In the genomic region with DNA sequence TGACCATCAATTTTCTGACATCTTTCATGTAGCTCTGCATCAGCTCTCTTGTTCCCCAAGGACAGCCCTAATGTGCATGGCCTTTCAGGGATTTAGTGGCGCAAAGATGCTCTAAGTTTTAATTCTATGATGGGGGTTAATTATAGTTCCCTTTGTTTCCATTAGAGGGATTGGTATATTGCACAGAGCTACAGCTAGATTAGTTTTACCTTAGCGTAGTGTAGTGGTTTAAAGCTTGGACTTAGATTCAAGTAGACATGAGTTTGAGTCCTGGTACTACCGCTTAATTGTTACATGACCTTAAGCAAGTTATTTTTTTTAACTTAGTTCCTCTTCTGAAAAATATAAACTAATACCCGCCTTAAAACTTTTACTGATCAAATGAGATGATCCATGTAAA, we compare ENCODE assay signal across 1 cellular context.
TF ChIP-seq lines count a peak whose summit lies in the region.

No MANE protein-coding gene starts in this region.

TF ChIP-seq in K562, 482 proteins besides CTCF, POLR2A, EP300 and RAD21 (continued from another document):
- TF ChIP-seq, protein P1, sequence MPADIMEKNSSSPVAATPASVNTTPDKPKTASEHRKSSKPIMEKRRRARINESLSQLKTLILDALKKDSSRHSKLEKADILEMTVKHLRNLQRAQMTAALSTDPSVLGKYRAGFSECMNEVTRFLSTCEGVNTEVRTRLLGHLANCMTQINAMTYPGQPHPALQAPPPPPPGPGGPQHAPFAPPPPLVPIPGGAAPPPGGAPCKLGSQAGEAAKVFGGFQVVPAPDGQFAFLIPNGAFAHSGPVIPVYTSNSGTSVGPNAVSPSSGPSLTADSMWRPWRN (IDR thresholded peaks at IDR 0.05; ENCODE audit: low read depth): no peak
- TF ChIP-seq, protein P2, sequence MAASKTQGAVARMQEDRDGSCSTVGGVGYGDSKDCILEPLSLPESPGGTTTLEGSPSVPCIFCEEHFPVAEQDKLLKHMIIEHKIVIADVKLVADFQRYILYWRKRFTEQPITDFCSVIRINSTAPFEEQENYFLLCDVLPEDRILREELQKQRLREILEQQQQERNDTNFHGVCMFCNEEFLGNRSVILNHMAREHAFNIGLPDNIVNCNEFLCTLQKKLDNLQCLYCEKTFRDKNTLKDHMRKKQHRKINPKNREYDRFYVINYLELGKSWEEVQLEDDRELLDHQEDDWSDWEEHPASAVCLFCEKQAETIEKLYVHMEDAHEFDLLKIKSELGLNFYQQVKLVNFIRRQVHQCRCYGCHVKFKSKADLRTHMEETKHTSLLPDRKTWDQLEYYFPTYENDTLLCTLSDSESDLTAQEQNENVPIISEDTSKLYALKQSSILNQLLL (CRISPR knock-in tag; IDR thresholded peaks at IDR 0.05; ENCODE audit: borderline replicate concordance): no peak
- TF ChIP-seq ZNF76 (CRISPR knock-in tag; IDR thresholded peaks at IDR 0.05; ENCODE audit: borderline replicate concordance) (no peak), GTF2F1 (IDR thresholded peaks at IDR 0.05; ENCODE audit: low read depth, low read length) (no peak), CSDE1 (IDR thresholded peaks at IDR 0.05) (no peak), MTA1 (IDR thresholded peaks at IDR 0.05; ENCODE audit: borderline replicate concordance) (no peak), POLR2H (tag; IDR thresholded peaks at IDR 0.05; ENCODE audit: low read depth) (peak; percentile 46; the same call in 1 of the 2 replicates), ZNF232 (CRISPR knock-in tag; IDR thresholded peaks at IDR 0.05) (no peak), ZBTB17 (CRISPR knock-in tag; IDR thresholded peaks at IDR 0.05) (no peak), ZNF583 (CRISPR knock-in tag; IDR thresholded peaks at IDR 0.05) (no peak), NR1H2 (CRISPR knock-in tag; IDR thresholded peaks at IDR 0.05) (no peak), NR4A1 (CRISPR knock-in tag; IDR thresholded peaks at IDR 0.05) (no peak), NR4A1 (tag; IDR thresholded peaks at IDR 0.05) (no peak), TEAD1 (CRISPR knock-in tag; IDR thresholded peaks at IDR 0.05) (no peak)
- TF ChIP-seq, protein P3, sequence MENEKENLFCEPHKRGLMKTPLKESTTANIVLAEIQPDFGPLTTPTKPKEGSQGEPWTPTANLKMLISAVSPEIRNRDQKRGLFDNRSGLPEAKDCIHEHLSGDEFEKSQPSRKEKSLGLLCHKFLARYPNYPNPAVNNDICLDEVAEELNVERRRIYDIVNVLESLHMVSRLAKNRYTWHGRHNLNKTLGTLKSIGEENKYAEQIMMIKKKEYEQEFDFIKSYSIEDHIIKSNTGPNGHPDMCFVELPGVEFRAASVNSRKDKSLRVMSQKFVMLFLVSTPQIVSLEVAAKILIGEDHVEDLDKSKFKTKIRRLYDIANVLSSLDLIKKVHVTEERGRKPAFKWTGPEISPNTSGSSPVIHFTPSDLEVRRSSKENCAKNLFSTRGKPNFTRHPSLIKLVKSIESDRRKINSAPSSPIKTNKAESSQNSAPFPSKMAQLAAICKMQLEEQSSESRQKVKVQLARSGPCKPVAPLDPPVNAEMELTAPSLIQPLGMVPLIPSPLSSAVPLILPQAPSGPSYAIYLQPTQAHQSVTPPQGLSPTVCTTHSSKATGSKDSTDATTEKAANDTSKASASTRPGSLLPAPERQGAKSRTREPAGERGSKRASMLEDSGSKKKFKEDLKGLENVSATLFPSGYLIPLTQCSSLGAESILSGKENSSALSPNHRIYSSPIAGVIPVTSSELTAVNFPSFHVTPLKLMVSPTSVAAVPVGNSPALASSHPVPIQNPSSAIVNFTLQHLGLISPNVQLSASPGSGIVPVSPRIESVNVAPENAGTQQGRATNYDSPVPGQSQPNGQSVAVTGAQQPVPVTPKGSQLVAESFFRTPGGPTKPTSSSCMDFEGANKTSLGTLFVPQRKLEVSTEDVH (IDR thresholded peaks at IDR 0.05; ENCODE audit: low read depth, partially characterized antibody): no peak
- TF ChIP-seq, protein P4, sequence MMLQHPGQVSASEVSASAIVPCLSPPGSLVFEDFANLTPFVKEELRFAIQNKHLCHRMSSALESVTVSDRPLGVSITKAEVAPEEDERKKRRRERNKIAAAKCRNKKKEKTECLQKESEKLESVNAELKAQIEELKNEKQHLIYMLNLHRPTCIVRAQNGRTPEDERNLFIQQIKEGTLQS (IDR thresholded peaks at IDR 0.05): no peak
- TF ChIP-seq, protein P4 (CRISPR knock-in tag; conservative IDR thresholded peaks at IDR 0.05): no peak
